In the genomic region with DNA sequence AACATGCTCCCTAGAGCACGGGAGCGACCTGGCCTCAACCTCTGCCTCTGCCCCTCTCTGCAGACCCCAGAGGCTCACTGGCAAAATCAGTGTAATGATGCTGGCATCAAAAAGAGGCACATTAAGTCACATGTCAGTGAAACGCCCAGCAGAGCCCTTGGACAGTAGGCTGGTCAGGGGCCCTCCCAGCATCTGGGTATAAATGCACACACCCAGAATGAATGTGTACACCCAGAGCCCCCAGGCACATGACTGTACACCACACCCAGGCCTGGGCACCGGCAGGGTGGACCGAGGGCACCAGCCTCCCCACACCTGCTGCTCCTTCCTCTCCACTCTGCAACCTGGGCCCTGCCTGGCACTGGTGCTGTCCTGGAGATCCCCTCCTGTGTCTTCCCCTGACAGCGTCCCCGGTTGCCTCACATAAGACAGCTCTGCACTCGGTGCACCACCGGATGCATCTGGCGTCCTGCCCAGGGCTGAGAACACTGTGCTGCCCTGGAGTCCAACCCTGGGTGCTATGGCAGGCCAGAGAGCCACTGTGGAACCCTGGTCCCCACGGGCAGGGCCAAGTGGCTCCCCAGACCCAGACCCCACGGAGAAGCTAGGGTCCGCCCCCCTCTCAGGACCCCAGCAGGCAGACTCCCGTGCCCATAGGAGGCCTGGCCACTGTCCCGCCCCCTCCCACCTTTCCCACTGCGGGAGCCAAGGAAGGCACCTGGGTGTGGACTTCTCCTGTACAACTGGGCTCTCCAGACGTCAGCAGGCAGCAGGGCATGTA, we compare ENCODE assay signal across 13 cellular contexts. TPM values are rescaled to one million over a fixed set of nuclear protein-coding genes. Genes with fewer than 3 reads are reported as not detected.
DNase-seq lines count a peak whose midpoint lies in the region; ATAC-seq and TF ChIP-seq lines count a peak whose summit lies in the region.
"Had no signal": no experiment of that assay in that cellular context is flagged by ENCODE, and none has a peak within 500 bp of the region (broad histone marks: within the 10 kb centered on the region; RNA-seq: fewer than 3 reads in every experiment).

No MANE protein-coding gene starts in this region.

- H3K27ac ChIP-seq in SK-N-SH (ENCODE audit: low read depth in 2 of 2, low read length in 1 of 2) (no peak overlapping the region), RWPE1 (peak overlapping the region; percentile 7; the same call in 1 of the 2 replicates)
- H3K27ac ChIP-seq: ovary had no signal

- no peaks in the 10 kb centered on the region for H3F3A ChIP-seq in SK-N-SH (replicated peaks; ENCODE audit: insufficient read depth)

- TF ChIP-seq RAD21 in SK-N-SH (IDR thresholded peaks at IDR 0.05; ENCODE audit: low read length), result no peak

- H3K79me2 ChIP-seq in SK-N-SH (ENCODE audit: insufficient read depth), result no peaks in the 10 kb centered on the region

- POLR2A ChIA-PET in SK-N-SH (lab: Yijun Ruan, JAX) (interaction anchor here (1.0 kb wide), 1 partner anchor 568 kb away, joined by 3 read pairs; no protein-coding TSS in a partner anchor), RWPE1 (lab: Yijun Ruan, JAX; ENCODE audit: low non-redundant PET) (no interaction called here)

- no peaks in the 10 kb centered on the region for H4K20me1 ChIP-seq in SK-N-SH (ENCODE audit: insufficient read depth)

- no peak overlapping the region for H3K4me3 ChIP-seq in SK-N-SH (ENCODE audit: low read depth in 2 of 2, low read length in 1 of 2)
- H3K4me3 ChIP-seq: ovary had no signal

- H3K36me3 ChIP-seq in SK-N-SH (replicated peaks in 1 of 2; ENCODE audit: control insufficient read depth in 1 of 2, insufficient read depth in 2 of 2, low read length in 1 of 2), result no peaks in the 10 kb centered on the region
- H3K36me3 ChIP-seq: ovary had no signal

- WGBS in SK-N-SH (ENCODE audit: low lambda C conversion rate), result 54% methylated on average over 5 of the region's 17 CpGs

- H3K4me2 ChIP-seq in SK-N-SH, result no peak overlapping the region

- peaks cover 0 to 7% of the 10 kb centered on the region in 2 experiments; a peak in 1 of 4 replicates for H3K4me1 ChIP-seq in SK-N-SH (ENCODE audit: control insufficient read depth in 1 of 2, insufficient read depth in 2 of 2, low read depth in 1 of 2, low read length in 1 of 2)

- ATAC-seq in SK-N-SH treated with all-trans-retinoic acid at 6 μM for 48 hours, result no peak
- no peak for ATAC-seq in GM21723 (IDR thresholded peaks at IDR 0.05; ENCODE audit: unreplicated experiment)

- no peak for TF ChIP-seq EP300 in SK-N-SH (IDR thresholded peaks at IDR 0.05; ENCODE audit: borderline replicate concordance in 1 of 2, low read depth in 1 of 2, low read length in 1 of 2)

- peak; percentile 76 for DNase-seq in SK-N-SH
- peak; percentile 23 for DNase-seq in RWPE1 (ENCODE audit: low spot score)
- peak; percentile 2 for DNase-seq in germinal center (ENCODE audit: low spot score)
- DNase-seq in renal cortical epithelial cell (ENCODE audit: low read depth), result peak; percentile 7
- no peak for DNase-seq in NCI-H2107 (lab: John Stamatoyannopoulos, UW)
- no peak for DNase-seq in NCI-H2081 treated with DMSO at 0.1 percent for 48 hours (lab: John Stamatoyannopoulos, UW)
- DNase-seq: activated gamma-delta T cell, cerebellar nuclear complex, GDM1 had no signal

- no peaks in the 10 kb centered on the region for H3K9me2 ChIP-seq in SK-N-SH

- CTCF ChIA-PET in SK-N-SH (lab: Yijun Ruan, JAX), result interaction anchor here (0.5 to 1.2 kb wide), 3 partner anchors 11 to 214 kb away, joined by 3 read pairs; no protein-coding TSS in a partner anchor
- CTCF ChIA-PET in RWPE1 (lab: Yijun Ruan, JAX), result no interaction called here

- H3K9ac ChIP-seq in SK-N-SH, result no peak overlapping the region

- no peak for TF ChIP-seq CTCF in SK-N-SH (IDR thresholded peaks at IDR 0.05)
- no peak for TF ChIP-seq CTCF in RWPE1 (conservative IDR thresholded peaks at IDR 0.05; ENCODE audit: low read depth)

- H3K27me3 ChIP-seq in SK-N-SH (ENCODE audit: insufficient read depth), result peaks cover 21% of the 10 kb centered on the region; the same call in 1 of the 2 replicates
- H3K27me3 ChIP-seq: ovary had no signal

- H3K9me3 ChIP-seq in SK-N-SH, result no peaks in the 10 kb centered on the region
- H3K9me3 ChIP-seq: ovary had no signal

- no peak overlapping the region for H2AFZ ChIP-seq in SK-N-SH (ENCODE audit: low read depth)

TF ChIP-seq in SK-N-SH, 30 proteins besides CTCF, POLR2A, EP300 and RAD21:
- TF ChIP-seq TCF12 (IDR thresholded peaks at IDR 0.05), result no peak
- TF ChIP-seq, protein P1, sequence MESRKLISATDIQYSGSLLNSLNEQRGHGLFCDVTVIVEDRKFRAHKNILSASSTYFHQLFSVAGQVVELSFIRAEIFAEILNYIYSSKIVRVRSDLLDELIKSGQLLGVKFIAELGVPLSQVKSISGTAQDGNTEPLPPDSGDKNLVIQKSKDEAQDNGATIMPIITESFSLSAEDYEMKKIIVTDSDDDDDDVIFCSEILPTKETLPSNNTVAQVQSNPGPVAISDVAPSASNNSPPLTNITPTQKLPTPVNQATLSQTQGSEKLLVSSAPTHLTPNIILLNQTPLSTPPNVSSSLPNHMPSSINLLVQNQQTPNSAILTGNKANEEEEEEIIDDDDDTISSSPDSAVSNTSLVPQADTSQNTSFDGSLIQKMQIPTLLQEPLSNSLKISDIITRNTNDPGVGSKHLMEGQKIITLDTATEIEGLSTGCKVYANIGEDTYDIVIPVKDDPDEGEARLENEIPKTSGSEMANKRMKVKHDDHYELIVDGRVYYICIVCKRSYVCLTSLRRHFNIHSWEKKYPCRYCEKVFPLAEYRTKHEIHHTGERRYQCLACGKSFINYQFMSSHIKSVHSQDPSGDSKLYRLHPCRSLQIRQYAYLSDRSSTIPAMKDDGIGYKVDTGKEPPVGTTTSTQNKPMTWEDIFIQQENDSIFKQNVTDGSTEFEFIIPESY (IDR thresholded peaks at IDR 0.05; ENCODE audit: borderline replicate concordance, low read depth), result no peak
- no peak for TF ChIP-seq GATA2 (CRISPR knock-in tag; IDR thresholded peaks at IDR 0.05)
- no peak for TF ChIP-seq ELF1 (IDR thresholded peaks at IDR 0.05)
- TF ChIP-seq NRF1 (IDR thresholded peaks at IDR 0.05; ENCODE audit: low read depth, low read length), result no peak

TF ChIP-seq in SK-N-SH treated with all-trans-retinoic acid at 6 μM for 48 hours, 23 proteins besides CTCF, POLR2A, EP300 and RAD21 (continues in another document):
- no peak for TF ChIP-seq SNAI2 (CRISPR knock-in tag; IDR thresholded peaks at IDR 0.05)
- TF ChIP-seq, protein P2, sequence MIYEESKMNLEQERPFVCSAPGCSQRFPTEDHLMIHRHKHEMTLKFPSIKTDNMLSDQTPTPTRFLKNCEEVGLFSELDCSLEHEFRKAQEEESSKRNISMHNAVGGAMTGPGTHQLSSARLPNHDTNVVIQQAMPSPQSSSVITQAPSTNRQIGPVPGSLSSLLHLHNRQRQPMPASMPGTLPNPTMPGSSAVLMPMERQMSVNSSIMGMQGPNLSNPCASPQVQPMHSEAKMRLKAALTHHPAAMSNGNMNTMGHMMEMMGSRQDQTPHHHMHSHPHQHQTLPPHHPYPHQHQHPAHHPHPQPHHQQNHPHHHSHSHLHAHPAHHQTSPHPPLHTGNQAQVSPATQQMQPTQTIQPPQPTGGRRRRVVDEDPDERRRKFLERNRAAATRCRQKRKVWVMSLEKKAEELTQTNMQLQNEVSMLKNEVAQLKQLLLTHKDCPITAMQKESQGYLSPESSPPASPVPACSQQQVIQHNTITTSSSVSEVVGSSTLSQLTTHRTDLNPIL (CRISPR knock-in tag; IDR thresholded peaks at IDR 0.05; ENCODE audit: low read depth), result no peak
- TF ChIP-seq OSR1 (CRISPR knock-in tag; IDR thresholded peaks at IDR 0.05), result no peak
- TF ChIP-seq, protein P3, sequence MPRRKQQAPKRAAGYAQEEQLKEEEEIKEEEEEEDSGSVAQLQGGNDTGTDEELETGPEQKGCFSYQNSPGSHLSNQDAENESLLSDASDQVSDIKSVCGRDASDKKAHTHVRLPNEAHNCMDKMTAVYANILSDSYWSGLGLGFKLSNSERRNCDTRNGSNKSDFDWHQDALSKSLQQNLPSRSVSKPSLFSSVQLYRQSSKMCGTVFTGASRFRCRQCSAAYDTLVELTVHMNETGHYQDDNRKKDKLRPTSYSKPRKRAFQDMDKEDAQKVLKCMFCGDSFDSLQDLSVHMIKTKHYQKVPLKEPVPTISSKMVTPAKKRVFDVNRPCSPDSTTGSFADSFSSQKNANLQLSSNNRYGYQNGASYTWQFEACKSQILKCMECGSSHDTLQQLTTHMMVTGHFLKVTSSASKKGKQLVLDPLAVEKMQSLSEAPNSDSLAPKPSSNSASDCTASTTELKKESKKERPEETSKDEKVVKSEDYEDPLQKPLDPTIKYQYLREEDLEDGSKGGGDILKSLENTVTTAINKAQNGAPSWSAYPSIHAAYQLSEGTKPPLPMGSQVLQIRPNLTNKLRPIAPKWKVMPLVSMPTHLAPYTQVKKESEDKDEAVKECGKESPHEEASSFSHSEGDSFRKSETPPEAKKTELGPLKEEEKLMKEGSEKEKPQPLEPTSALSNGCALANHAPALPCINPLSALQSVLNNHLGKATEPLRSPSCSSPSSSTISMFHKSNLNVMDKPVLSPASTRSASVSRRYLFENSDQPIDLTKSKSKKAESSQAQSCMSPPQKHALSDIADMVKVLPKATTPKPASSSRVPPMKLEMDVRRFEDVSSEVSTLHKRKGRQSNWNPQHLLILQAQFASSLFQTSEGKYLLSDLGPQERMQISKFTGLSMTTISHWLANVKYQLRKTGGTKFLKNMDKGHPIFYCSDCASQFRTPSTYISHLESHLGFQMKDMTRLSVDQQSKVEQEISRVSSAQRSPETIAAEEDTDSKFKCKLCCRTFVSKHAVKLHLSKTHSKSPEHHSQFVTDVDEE (CRISPR knock-in tag; IDR thresholded peaks at IDR 0.05), result no peak
- TF ChIP-seq, protein P4, sequence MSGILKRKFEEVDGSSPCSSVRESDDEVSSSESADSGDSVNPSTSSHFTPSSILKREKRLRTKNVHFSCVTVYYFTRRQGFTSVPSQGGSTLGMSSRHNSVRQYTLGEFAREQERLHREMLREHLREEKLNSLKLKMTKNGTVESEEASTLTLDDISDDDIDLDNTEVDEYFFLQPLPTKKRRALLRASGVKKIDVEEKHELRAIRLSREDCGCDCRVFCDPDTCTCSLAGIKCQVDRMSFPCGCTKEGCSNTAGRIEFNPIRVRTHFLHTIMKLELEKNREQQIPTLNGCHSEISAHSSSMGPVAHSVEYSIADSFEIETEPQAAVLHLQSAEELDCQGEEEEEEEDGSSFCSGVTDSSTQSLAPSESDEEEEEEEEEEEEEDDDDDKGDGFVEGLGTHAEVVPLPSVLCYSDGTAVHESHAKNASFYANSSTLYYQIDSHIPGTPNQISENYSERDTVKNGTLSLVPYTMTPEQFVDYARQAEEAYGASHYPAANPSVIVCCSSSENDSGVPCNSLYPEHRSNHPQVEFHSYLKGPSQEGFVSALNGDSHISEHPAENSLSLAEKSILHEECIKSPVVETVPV (CRISPR knock-in tag; IDR thresholded peaks at IDR 0.05), result no peak
- no peak for TF ChIP-seq ZNF70 (CRISPR knock-in tag; IDR thresholded peaks at IDR 0.05)
- TF ChIP-seq ZC3H10 (CRISPR knock-in tag; IDR thresholded peaks at IDR 0.05), result no peak
- no peak for TF ChIP-seq TCF4 (CRISPR knock-in tag; IDR thresholded peaks at IDR 0.05; ENCODE audit: borderline replicate concordance)
- no peak for TF ChIP-seq PPARA (CRISPR knock-in tag; IDR thresholded peaks at IDR 0.05; ENCODE audit: borderline replicate concordance)

RNA-seq across cellular contexts. Expression of a gene that starts 6.7 kb away (rescaled TPM):
- polyA plus RNA-seq in SK-N-SH (2012; rRNA removed), result not detected in 2 replicates
- polyA plus RNA-seq in SK-N-SH (2012; cell fraction: cytosol; rRNA removed), result 0.01 TPM in 1 of 2 replicates, not detected in the other
- polyA plus RNA-seq in SK-N-SH (2012; cell fraction: nucleus; rRNA removed), result not detected in 2 replicates
- total RNA-seq in renal cortical epithelial cell, result under 0.01 and 2.0 TPM in 2 replicates
- total RNA-seq: RPMI7951 had no signal

Comparison
In these comparisons a context has a peak if more than half of its experiments do, and no peak if none do; other contexts are left out.
1. DNase-seq: peak in SK-N-SH (single experiment), RWPE1 (single experiment), germinal center (single experiment) and renal cortical epithelial cell (single experiment); none in NCI-H2107 (single experiment) and NCI-H2081 treated with DMSO at 0.1 percent for 48 hours (single experiment).